In genomic region chr11:126153999-126154398, GRCh38 we compare ENCODE assay signal across 18 cellular contexts. TPM values are rescaled to one million over a fixed set of nuclear protein-coding genes. Genes with fewer than 3 reads are reported as not detected.
DNase-seq lines count a peak whose midpoint lies in the region; ATAC-seq and TF ChIP-seq lines count a peak whose summit lies in the region.
"Had no signal": no experiment of that assay in that cellular context is flagged by ENCODE, and none has a peak within 500 bp of the region (broad histone marks: within the 10 kb centered on the region; RNA-seq: fewer than 3 reads in every experiment).

No MANE protein-coding gene starts in this region.

- ATAC-seq in HG03196 (IDR thresholded peaks at IDR 0.05; ENCODE audit: unreplicated experiment) (no peak), GM21786 (IDR thresholded peaks at IDR 0.05; ENCODE audit: unreplicated experiment) (no peak), HG02840 (IDR thresholded peaks at IDR 0.05; ENCODE audit: low FRiP score, unreplicated experiment) (no peak)
- ATAC-seq: left ventricle myocardium superior; SK-N-SH treated with all-trans-retinoic acid at 6 μM for 48 hours; stimulated activated naive CD8-positive, alpha-beta T cell treated with anti-CD3 and anti-CD28 coated beads, Interleukin-15, amount 100 ng/mL, for 72 hours had no signal

- H3K9me3 ChIP-seq in sigmoid colon = no peaks in the 10 kb centered on the region
- H3K9me3 ChIP-seq: ovary had no signal

- H3K27me3 ChIP-seq in sigmoid colon = no peaks in the 10 kb centered on the region
- H3K27me3 ChIP-seq: ovary had no signal

- 16 to 57% methylated on average over 6 of the region's 6 CpGs for WGBS in sigmoid colon, 2 donors

- H3K27ac ChIP-seq in sigmoid colon = no peak overlapping the region
- H3K27ac ChIP-seq: ovary had no signal

- DNase-seq in NCI-H1417 (lab: John Stamatoyannopoulos, UW) (peak in 2 of 3 experiments; percentile 61 to 87), NCI-H1417 treated with DMSO at 0.1 percent for 48 hours (lab: John Stamatoyannopoulos, UW) (no peak), NCI-H2029 treated with DMSO at 0.1 percent for 48 hours (lab: John Stamatoyannopoulos, UW) (peak; percentile 48), fibroblast of gingiva (ENCODE audit: low read depth) (peak; percentile 88), sigmoid colon (peak; percentile 62)
- DNase-seq: 8988T; activated CD4-positive, alpha-beta T cell treated with anti-CD3 and anti-CD28 coated beads, Interleukin-2, amount 10 ng/mL, durations not matched to agents 24 days and 14 days; activated naive CD4-positive, alpha-beta T cell; glutamatergic neuron; left ventricle myocardium superior; NCI-H446; ovary; stimulated activated CD4-positive, alpha-beta T cell treated with anti-CD3 and anti-CD28 coated beads, Interleukin-4, amount 100 ng/mL, for 4 hours; stimulated activated naive CD8-positive, alpha-beta T cell treated with anti-CD3 and anti-CD28 coated beads, Interleukin-15, amount 100 ng/mL, for 72 hours had no signal

- H3K4me1 ChIP-seq in sigmoid colon = no peaks in the 10 kb centered on the region

- TF ChIP-seq CTCF in sigmoid colon (IDR thresholded peaks at IDR 0.05) = no peak

- TF ChIP-seq EP300 in sigmoid colon (IDR thresholded peaks at IDR 0.05) = no peak

- no peak overlapping the region for H3K4me3 ChIP-seq in sigmoid colon
- H3K4me3 ChIP-seq: ovary had no signal

- H3K36me3 ChIP-seq in sigmoid colon = no peaks in the 10 kb centered on the region
- H3K36me3 ChIP-seq: ovary had no signal

- intact Hi-C loops in sigmoid colon (cut with DNase I) = no loop called here

- no peak for TF ChIP-seq POLR2A in sigmoid colon (IDR thresholded peaks at IDR 0.05)

RNA-seq across cellular contexts. Expression of gene RPUSD4, which starts 57.5 kb away (rescaled TPM):
- total RNA-seq in sigmoid colon = 10 to 100 TPM; 14.3 to 24.4 (median 17.6) TPM
- 10 to 100 TPM in 2 of 3 donors, 1 to 10 TPM in 1; 7.9 to 22.5 (median 10.8) TPM for polyA plus RNA-seq in sigmoid colon

RNA-seq across cellular contexts. Expression of gene FAM118B, which starts 57.6 kb away (rescaled TPM):
- total RNA-seq in sigmoid colon = 10 to 100 TPM; 13.3 to 22.2 (median 16.2) TPM
- 10 to 100 TPM; 25.8 to 54.3 (median 43.2) TPM for polyA plus RNA-seq in sigmoid colon
